1 cellular context compared by ENCODE assay signal in the genomic region with DNA sequence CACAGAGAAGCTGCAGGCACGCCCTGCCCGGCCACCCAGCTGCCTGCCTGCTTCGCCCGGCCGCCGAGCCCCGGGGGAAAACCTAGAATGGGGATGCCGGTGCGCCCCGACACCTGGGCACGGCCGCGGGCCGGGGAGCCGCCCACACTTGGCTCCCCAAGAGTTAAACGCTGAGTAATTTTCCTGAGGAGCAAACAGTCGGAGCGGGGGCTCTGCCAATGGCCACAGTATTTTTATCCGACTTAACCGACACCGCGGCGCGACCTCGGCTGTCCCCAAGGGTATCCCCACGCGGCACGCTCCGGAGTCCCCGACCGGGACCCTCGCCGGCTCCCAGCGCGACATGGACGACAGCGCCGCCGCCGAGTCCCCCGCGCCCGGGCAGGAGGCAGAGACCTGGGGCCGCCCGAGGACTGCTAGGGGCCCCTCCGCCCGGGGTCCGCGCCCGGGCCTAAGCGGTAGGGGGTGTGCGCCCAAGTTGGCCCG.
TF ChIP-seq lines count a peak whose summit lies in the region.

No MANE protein-coding gene starts in this region.

TF ChIP-seq in HepG2, 621 proteins besides CTCF, POLR2A, EP300 and RAD21 (continued from another document and continues in another):
- TF ChIP-seq, protein P1, sequence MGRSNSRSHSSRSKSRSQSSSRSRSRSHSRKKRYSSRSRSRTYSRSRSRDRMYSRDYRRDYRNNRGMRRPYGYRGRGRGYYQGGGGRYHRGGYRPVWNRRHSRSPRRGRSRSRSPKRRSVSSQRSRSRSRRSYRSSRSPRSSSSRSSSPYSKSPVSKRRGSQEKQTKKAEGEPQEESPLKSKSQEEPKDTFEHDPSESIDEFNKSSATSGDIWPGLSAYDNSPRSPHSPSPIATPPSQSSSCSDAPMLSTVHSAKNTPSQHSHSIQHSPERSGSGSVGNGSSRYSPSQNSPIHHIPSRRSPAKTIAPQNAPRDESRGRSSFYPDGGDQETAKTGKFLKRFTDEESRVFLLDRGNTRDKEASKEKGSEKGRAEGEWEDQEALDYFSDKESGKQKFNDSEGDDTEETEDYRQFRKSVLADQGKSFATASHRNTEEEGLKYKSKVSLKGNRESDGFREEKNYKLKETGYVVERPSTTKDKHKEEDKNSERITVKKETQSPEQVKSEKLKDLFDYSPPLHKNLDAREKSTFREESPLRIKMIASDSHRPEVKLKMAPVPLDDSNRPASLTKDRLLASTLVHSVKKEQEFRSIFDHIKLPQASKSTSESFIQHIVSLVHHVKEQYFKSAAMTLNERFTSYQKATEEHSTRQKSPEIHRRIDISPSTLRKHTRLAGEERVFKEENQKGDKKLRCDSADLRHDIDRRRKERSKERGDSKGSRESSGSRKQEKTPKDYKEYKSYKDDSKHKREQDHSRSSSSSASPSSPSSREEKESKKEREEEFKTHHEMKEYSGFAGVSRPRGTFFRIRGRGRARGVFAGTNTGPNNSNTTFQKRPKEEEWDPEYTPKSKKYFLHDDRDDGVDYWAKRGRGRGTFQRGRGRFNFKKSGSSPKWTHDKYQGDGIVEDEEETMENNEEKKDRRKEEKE (IDR thresholded peaks at IDR 0.05) = no peak
- TF ChIP-seq, protein P2, sequence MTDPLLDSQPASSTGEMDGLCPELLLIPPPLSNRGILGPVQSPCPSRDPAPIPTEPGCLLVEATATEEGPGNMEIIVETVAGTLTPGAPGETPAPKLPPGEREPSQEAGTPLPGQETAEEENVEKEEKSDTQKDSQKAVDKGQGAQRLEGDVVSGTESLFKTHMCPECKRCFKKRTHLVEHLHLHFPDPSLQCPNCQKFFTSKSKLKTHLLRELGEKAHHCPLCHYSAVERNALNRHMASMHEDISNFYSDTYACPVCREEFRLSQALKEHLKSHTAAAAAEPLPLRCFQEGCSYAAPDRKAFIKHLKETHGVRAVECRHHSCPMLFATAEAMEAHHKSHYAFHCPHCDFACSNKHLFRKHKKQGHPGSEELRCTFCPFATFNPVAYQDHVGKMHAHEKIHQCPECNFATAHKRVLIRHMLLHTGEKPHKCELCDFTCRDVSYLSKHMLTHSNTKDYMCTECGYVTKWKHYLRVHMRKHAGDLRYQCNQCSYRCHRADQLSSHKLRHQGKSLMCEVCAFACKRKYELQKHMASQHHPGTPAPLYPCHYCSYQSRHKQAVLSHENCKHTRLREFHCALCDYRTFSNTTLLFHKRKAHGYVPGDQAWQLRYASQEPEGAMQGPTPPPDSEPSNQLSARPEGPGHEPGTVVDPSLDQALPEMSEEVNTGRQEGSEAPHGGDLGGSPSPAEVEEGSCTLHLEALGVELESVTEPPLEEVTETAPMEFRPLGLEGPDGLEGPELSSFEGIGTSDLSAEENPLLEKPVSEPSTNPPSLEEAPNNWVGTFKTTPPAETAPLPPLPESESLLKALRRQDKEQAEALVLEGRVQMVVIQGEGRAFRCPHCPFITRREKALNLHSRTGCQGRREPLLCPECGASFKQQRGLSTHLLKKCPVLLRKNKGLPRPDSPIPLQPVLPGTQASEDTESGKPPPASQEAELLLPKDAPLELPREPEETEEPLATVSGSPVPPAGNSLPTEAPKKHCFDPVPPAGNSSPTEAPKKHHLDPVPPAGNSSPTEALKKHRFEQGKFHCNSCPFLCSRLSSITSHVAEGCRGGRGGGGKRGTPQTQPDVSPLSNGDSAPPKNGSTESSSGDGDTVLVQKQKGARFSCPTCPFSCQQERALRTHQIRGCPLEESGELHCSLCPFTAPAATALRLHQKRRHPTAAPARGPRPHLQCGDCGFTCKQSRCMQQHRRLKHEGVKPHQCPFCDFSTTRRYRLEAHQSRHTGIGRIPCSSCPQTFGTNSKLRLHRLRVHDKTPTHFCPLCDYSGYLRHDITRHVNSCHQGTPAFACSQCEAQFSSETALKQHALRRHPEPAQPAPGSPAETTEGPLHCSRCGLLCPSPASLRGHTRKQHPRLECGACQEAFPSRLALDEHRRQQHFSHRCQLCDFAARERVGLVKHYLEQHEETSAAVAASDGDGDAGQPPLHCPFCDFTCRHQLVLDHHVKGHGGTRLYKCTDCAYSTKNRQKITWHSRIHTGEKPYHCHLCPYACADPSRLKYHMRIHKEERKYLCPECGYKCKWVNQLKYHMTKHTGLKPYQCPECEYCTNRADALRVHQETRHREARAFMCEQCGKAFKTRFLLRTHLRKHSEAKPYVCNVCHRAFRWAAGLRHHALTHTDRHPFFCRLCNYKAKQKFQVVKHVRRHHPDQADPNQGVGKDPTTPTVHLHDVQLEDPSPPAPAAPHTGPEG (CRISPR knock-in tag; IDR thresholded peaks at IDR 0.05) = no peak; the same call in 1 of the 2 replicates
- peak; percentile 74; the same call in 1 of the 2 replicates for TF ChIP-seq ZNF768 (CRISPR knock-in tag; IDR thresholded peaks at IDR 0.05)
- TF ChIP-seq, protein P3, sequence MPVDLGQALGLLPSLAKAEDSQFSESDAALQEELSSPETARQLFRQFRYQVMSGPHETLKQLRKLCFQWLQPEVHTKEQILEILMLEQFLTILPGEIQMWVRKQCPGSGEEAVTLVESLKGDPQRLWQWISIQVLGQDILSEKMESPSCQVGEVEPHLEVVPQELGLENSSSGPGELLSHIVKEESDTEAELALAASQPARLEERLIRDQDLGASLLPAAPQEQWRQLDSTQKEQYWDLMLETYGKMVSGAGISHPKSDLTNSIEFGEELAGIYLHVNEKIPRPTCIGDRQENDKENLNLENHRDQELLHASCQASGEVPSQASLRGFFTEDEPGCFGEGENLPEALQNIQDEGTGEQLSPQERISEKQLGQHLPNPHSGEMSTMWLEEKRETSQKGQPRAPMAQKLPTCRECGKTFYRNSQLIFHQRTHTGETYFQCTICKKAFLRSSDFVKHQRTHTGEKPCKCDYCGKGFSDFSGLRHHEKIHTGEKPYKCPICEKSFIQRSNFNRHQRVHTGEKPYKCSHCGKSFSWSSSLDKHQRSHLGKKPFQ (CRISPR knock-in tag; IDR thresholded peaks at IDR 0.05; ENCODE audit: insufficient replicate concordance) = peak; percentile 76
- TF ChIP-seq, protein P4, sequence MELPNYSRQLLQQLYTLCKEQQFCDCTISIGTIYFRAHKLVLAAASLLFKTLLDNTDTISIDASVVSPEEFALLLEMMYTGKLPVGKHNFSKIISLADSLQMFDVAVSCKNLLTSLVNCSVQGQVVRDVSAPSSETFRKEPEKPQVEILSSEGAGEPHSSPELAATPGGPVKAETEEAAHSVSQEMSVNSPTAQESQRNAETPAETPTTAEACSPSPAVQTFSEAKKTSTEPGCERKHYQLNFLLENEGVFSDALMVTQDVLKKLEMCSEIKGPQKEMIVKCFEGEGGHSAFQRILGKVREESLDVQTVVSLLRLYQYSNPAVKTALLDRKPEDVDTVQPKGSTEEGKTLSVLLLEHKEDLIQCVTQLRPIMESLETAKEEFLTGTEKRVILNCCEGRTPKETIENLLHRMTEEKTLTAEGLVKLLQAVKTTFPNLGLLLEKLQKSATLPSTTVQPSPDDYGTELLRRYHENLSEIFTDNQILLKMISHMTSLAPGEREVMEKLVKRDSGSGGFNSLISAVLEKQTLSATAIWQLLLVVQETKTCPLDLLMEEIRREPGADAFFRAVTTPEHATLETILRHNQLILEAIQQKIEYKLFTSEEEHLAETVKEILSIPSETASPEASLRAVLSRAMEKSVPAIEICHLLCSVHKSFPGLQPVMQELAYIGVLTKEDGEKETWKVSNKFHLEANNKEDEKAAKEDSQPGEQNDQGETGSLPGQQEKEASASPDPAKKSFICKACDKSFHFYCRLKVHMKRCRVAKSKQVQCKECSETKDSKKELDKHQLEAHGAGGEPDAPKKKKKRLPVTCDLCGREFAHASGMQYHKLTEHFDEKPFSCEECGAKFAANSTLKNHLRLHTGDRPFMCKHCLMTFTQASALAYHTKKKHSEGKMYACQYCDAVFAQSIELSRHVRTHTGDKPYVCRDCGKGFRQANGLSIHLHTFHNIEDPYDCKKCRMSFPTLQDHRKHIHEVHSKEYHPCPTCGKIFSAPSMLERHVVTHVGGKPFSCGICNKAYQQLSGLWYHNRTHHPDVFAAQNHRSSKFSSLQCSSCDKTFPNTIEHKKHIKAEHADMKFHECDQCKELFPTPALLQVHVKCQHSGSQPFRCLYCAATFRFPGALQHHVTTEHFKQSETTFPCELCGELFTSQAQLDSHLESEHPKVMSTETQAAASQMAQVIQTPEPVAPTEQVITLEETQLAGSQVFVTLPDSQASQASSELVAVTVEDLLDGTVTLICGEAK (IDR thresholded peaks at IDR 0.05) = no peak
- TF ChIP-seq, protein P4 (CRISPR knock-in tag; IDR thresholded peaks at IDR 0.05) = peak; percentile 13; the same call in 1 of the 2 replicates
- 0 out of 2 replicates have a peak, but pooled peaks have one; percentile 5 for TF ChIP-seq ZNF746 (CRISPR knock-in tag; IDR thresholded peaks at IDR 0.05)
- no peak for TF ChIP-seq FOXA1 (IDR thresholded peaks at IDR 0.05)
- no peak for TF ChIP-seq FOXA1 (CRISPR knock-in tag; IDR thresholded peaks at IDR 0.05)
- TF ChIP-seq, protein P5, sequence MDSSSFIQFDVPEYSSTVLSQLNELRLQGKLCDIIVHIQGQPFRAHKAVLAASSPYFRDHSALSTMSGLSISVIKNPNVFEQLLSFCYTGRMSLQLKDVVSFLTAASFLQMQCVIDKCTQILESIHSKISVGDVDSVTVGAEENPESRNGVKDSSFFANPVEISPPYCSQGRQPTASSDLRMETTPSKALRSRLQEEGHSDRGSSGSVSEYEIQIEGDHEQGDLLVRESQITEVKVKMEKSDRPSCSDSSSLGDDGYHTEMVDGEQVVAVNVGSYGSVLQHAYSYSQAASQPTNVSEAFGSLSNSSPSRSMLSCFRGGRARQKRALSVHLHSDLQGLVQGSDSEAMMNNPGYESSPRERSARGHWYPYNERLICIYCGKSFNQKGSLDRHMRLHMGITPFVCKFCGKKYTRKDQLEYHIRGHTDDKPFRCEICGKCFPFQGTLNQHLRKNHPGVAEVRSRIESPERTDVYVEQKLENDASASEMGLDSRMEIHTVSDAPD (CRISPR knock-in tag; IDR thresholded peaks at IDR 0.05) = 0 out of 2 replicates have a peak, but pooled peaks have one; percentile 53
- TF ChIP-seq, protein P6, sequence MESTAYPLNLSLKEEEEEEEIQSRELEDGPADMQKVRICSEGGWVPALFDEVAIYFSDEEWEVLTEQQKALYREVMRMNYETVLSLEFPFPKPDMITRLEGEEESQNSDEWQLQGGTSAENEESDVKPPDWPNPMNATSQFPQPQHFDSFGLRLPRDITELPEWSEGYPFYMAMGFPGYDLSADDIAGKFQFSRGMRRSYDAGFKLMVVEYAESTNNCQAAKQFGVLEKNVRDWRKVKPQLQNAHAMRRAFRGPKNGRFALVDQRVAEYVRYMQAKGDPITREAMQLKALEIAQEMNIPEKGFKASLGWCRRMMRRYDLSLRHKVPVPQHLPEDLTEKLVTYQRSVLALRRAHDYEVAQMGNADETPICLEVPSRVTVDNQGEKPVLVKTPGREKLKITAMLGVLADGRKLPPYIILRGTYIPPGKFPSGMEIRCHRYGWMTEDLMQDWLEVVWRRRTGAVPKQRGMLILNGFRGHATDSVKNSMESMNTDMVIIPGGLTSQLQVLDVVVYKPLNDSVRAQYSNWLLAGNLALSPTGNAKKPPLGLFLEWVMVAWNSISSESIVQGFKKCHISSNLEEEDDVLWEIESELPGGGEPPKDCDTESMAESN (CRISPR knock-in tag; conservative IDR thresholded peaks at IDR 0.05) = peak; percentile 68
- no peak for TF ChIP-seq ZNF256 (CRISPR knock-in tag; conservative IDR thresholded peaks at IDR 0.05)
- TF ChIP-seq SALL1 (CRISPR knock-in tag; IDR thresholded peaks at IDR 0.05) = peak; percentile 29; the same call in 1 of the 2 replicates
- TF ChIP-seq, protein P7, sequence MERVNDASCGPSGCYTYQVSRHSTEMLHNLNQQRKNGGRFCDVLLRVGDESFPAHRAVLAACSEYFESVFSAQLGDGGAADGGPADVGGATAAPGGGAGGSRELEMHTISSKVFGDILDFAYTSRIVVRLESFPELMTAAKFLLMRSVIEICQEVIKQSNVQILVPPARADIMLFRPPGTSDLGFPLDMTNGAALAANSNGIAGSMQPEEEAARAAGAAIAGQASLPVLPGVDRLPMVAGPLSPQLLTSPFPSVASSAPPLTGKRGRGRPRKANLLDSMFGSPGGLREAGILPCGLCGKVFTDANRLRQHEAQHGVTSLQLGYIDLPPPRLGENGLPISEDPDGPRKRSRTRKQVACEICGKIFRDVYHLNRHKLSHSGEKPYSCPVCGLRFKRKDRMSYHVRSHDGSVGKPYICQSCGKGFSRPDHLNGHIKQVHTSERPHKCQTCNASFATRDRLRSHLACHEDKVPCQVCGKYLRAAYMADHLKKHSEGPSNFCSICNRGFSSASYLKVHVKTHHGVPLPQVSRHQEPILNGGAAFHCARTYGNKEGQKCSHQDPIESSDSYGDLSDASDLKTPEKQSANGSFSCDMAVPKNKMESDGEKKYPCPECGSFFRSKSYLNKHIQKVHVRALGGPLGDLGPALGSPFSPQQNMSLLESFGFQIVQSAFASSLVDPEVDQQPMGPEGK (CRISPR knock-in tag; IDR thresholded peaks at IDR 0.05) = no peak
- no peak for TF ChIP-seq XRCC5 (optimal IDR thresholded peaks at IDR 0.05; ENCODE audit: low read length)
- TF ChIP-seq, protein P8, sequence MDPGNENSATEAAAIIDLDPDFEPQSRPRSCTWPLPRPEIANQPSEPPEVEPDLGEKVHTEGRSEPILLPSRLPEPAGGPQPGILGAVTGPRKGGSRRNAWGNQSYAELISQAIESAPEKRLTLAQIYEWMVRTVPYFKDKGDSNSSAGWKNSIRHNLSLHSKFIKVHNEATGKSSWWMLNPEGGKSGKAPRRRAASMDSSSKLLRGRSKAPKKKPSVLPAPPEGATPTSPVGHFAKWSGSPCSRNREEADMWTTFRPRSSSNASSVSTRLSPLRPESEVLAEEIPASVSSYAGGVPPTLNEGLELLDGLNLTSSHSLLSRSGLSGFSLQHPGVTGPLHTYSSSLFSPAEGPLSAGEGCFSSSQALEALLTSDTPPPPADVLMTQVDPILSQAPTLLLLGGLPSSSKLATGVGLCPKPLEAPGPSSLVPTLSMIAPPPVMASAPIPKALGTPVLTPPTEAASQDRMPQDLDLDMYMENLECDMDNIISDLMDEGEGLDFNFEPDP (CRISPR knock-in tag; conservative IDR thresholded peaks at IDR 0.05) = 0 out of 2 replicates have a peak, but pooled peaks have one; percentile 15
